In the genomic region with DNA sequence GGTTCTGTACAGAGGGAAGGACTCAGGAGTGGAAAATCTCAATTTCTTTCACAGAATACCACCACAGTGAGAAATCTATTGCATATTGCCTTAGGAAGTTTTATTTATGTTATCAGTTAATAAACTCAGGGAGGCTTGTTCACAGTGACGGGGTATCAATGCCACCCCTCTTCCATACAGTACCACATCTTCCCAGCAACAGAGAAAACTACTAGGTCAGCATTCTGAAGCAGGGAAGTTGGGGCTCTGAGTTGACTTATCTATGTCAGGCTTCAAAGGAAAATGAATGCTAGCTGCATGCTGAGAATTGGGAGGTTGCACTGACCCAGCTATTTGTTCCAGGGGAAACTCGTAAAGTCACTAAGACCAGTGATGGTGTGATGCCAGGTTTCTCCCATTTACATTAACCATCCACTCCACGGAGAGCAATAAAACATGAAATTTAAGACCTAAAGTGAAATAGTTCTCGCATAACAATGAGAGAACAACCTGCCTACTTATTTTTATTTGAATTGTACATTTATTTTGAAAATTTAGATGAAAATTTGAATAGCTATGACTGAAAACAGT, we compare ENCODE assay signal across 14 cellular contexts.
"Had no signal": no experiment of that assay in that cellular context is flagged by ENCODE, and none has a peak within 500 bp of the region (broad histone marks: within the 10 kb centered on the region; RNA-seq: fewer than 3 reads in every experiment).

No MANE protein-coding gene starts in this region.

- H3K27ac ChIP-seq: ascending aorta, coronary artery, gastrocnemius medialis, left lung, parathyroid adenoma, thoracic aorta, upper lobe of right lung, WERI-Rb-1 had no signal

- H3K4me1 ChIP-seq: ascending aorta, gastrocnemius medialis, left lung, parathyroid adenoma, upper lobe of right lung had no signal

- H3K4me3 ChIP-seq: ascending aorta, coronary artery, gastrocnemius medialis, left lung, thoracic aorta, upper lobe of right lung had no signal

- H3K9me3 ChIP-seq: gastrocnemius medialis had no signal

- H3K9ac ChIP-seq: parathyroid adenoma had no signal

- DNase-seq: activated CD4-positive, alpha-beta T cell treated with anti-CD3 and anti-CD28 coated beads, Interleukin-2, amount 50 U/mL, for 4 hours; activated gamma-delta T cell; gastrocnemius medialis; head of caudate nucleus; kidney; left lung; stimulated activated naive B cell treated with anti-CD40 and anti-IgM and Interleukin-4, amounts not matched to agents 10 μg/mL and 1 μg/mL and 100 μg/mL, for 72 hours; upper lobe of right lung; WERI-Rb-1 had no signal

- ATAC-seq: gastrocnemius medialis; left lung; natural killer cell treated with Interleukin-12 subunit alpha and Interleukin-12 subunit beta and Interleukin-15 and Interleukin-18, amount 100 ng/mL, for 72 hours; upper lobe of right lung had no signal

- H3K27me3 ChIP-seq: ascending aorta, gastrocnemius medialis, left lung, upper lobe of right lung had no signal

- H3K79me2 ChIP-seq: parathyroid adenoma had no signal

- H2AFZ ChIP-seq: parathyroid adenoma had no signal

- H3K36me3 ChIP-seq: ascending aorta, gastrocnemius medialis, left lung, thoracic aorta, upper lobe of right lung, WERI-Rb-1 had no signal

- FAIRE-seq: kidney had no signal
